16 cellular contexts compared by ENCODE assay signal in genomic region chr3:30691249-30691880, GRCh38.
DNase-seq lines count a peak whose midpoint lies in the region; ATAC-seq and TF ChIP-seq lines count a peak whose summit lies in the region.
"Had no signal": no experiment of that assay in that cellular context is flagged by ENCODE, and none has a peak within 500 bp of the region (broad histone marks: within the 10 kb centered on the region; RNA-seq: fewer than 3 reads in every experiment).

No MANE protein-coding gene starts in this region.

- POLR2A ChIA-PET in activated CD4-positive, alpha-beta T cell treated with anti-CD3 and anti-CD28 coated beads for 36 hours (lab: Charles Lee), result interaction anchor here (1.0 kb wide), 1 partner anchor 34 kb away, joined by 3 read pairs; no protein-coding TSS in a partner anchor
- POLR2A ChIA-PET in activated B cell treated with CpG ODN at 0.5 μM for 24 hours (lab: Charles Lee), result interaction anchor here (1.3 kb wide), 1 partner anchor 85 kb away, joined by 7 read pairs; the partner anchor contains the start of gene TGFBR2

- no peaks in the 10 kb centered on the region for H3K9me3 ChIP-seq in lower lobe of right lung
- H3K9me3 ChIP-seq: colonic mucosa, ovary, suprapubic skin had no signal

- peak overlapping the region; percentile 19 for H3K27ac Mint-ChIP-seq in activated CD4-positive, alpha-beta T cell treated with anti-CD3 and anti-CD28 coated beads for 36 hours
- H3K27ac Mint-ChIP-seq in activated B cell treated with CpG ODN at 0.5 μM for 24 hours, result peak overlapping the region; percentile 91
- H3K27ac Mint-ChIP-seq in stimulated activated naive B cell treated with anti-CD40 and anti-IgM and Interleukin-4, amounts not matched to agents 10 μg/mL and 1 μg/mL and 100 μg/mL, for 72 hours, result peak overlapping the region; percentile 37

- H3K4me1 Mint-ChIP-seq in activated CD4-positive, alpha-beta T cell treated with anti-CD3 and anti-CD28 coated beads for 36 hours, result peaks cover 73% of the 10 kb centered on the region
- H3K4me1 Mint-ChIP-seq in activated B cell treated with CpG ODN at 0.5 μM for 24 hours, result peaks cover 70% of the 10 kb centered on the region
- H3K4me1 Mint-ChIP-seq in stimulated activated naive B cell treated with anti-CD40 and anti-IgM and Interleukin-4, amounts not matched to agents 10 μg/mL and 1 μg/mL and 100 μg/mL, for 72 hours, result peaks cover 35 to 75% of the 10 kb centered on the region in 2 donors

- H3K4me1 ChIP-seq in lower lobe of right lung, result peaks cover 68% of the 10 kb centered on the region

- no peak for TF ChIP-seq CTCF in activated B cell treated with CpG ODN at 0.5 μM for 24 hours (IDR thresholded peaks at IDR 0.05)
- TF ChIP-seq CTCF in lower lobe of right lung (IDR thresholded peaks at IDR 0.05), result no peak

- no peak for DNase-seq in activated CD4-positive, alpha-beta T cell treated with anti-CD3 and anti-CD28 coated beads for 36 hours
- no peak for DNase-seq in activated CD4-positive, alpha-beta T cell treated with anti-CD3 and anti-CD28 coated beads, Interleukin-2, amount 50 U/mL, for 48 hours
- DNase-seq in activated B cell treated with CpG ODN at 0.5 μM for 24 hours (no peak), lower lobe of right lung (no peak), T1000 (lab: John Stamatoyannopoulos, UW) (no peak), foreskin melanocyte (no peak), NCI-H526 (lab: John Stamatoyannopoulos, UW) (no peak)
- DNase-seq in stimulated activated naive B cell treated with anti-CD40 and anti-IgM and Interleukin-4, amounts not matched to agents 10 μg/mL and 1 μg/mL and 100 μg/mL, for 72 hours, result no peak
- DNase-seq: activated effector memory CD4-positive, alpha-beta T cell treated with anti-CD3 and anti-CD28 coated beads, Interleukin-2, amount 50 U/mL, for 16 hours; colonic mucosa; DMS79; foreskin fibroblast; NCI-H510A; ovary; stimulated activated CD4-positive, alpha-beta T cell treated with anti-CD3 and anti-CD28 coated beads, Interleukin-4, amount 100 ng/mL, for 1 hour had no signal

- H3K27me3 ChIP-seq in lower lobe of right lung (ENCODE audit: low read depth), result no peaks in the 10 kb centered on the region
- H3K27me3 ChIP-seq: colonic mucosa, ovary, suprapubic skin had no signal

- CTCF ChIA-PET in activated CD4-positive, alpha-beta T cell treated with anti-CD3 and anti-CD28 coated beads for 36 hours (lab: Charles Lee), result interaction anchor here (0.6 to 3.8 kb wide), 7 partner anchors 9 to 494 kb away, joined by 3 to 23 read pairs (median 4); no protein-coding TSS in a partner anchor
- CTCF ChIA-PET in activated B cell treated with CpG ODN at 0.5 μM for 24 hours (lab: Charles Lee), result interaction anchor here (0.7 to 3.6 kb wide), 9 partner anchors 62 to 649 kb away, joined by 3 to 44 read pairs (median 5); no protein-coding TSS in a partner anchor

- H3K36me3 ChIP-seq in lower lobe of right lung, result peaks cover 97% of the 10 kb centered on the region
- H3K36me3 ChIP-seq: colonic mucosa, ovary had no signal

- H3K4me3 Mint-ChIP-seq in activated CD4-positive, alpha-beta T cell treated with anti-CD3 and anti-CD28 coated beads for 36 hours, result no peak overlapping the region
- no peak overlapping the region for H3K4me3 Mint-ChIP-seq in activated B cell treated with CpG ODN at 0.5 μM for 24 hours
- no peak overlapping the region for H3K4me3 Mint-ChIP-seq in stimulated activated naive B cell treated with anti-CD40 and anti-IgM and Interleukin-4, amounts not matched to agents 10 μg/mL and 1 μg/mL and 100 μg/mL, for 72 hours

- H3K36me3 Mint-ChIP-seq in activated CD4-positive, alpha-beta T cell treated with anti-CD3 and anti-CD28 coated beads for 36 hours (ENCODE audit: low read depth), result peaks cover 78% of the 10 kb centered on the region
- peaks cover 93% of the 10 kb centered on the region for H3K36me3 Mint-ChIP-seq in activated B cell treated with CpG ODN at 0.5 μM for 24 hours (ENCODE audit: low read depth)
- H3K36me3 Mint-ChIP-seq in stimulated activated naive B cell treated with anti-CD40 and anti-IgM and Interleukin-4, amounts not matched to agents 10 μg/mL and 1 μg/mL and 100 μg/mL, for 72 hours, result peaks cover 41 to 72% of the 10 kb centered on the region in 2 donors

- ATAC-seq in activated CD4-positive, alpha-beta T cell treated with anti-CD3 and anti-CD28 coated beads for 36 hours, result no peak
- ATAC-seq in activated B cell treated with CpG ODN at 0.5 μM for 24 hours (ENCODE audit: low read depth) (no peak), lower lobe of right lung (peak in 1 of 2 donors; percentile 11)
- no peak for ATAC-seq in stimulated activated naive B cell treated with anti-CD40 and anti-IgM and Interleukin-4, amounts not matched to agents 10 μg/mL and 1 μg/mL and 100 μg/mL, for 72 hours (replicated peaks)

- H3K27me3 Mint-ChIP-seq in activated CD4-positive, alpha-beta T cell treated with anti-CD3 and anti-CD28 coated beads for 36 hours, result no peaks in the 10 kb centered on the region
- H3K27me3 Mint-ChIP-seq in activated B cell treated with CpG ODN at 0.5 μM for 24 hours, result no peaks in the 10 kb centered on the region
- no peaks in the 10 kb centered on the region for H3K27me3 Mint-ChIP-seq in stimulated activated naive B cell treated with anti-CD40 and anti-IgM and Interleukin-4, amounts not matched to agents 10 μg/mL and 1 μg/mL and 100 μg/mL, for 72 hours

- no peaks in the 10 kb centered on the region for H3K9me3 Mint-ChIP-seq in activated CD4-positive, alpha-beta T cell treated with anti-CD3 and anti-CD28 coated beads for 36 hours (ENCODE audit: low read depth)
- no peaks in the 10 kb centered on the region for H3K9me3 Mint-ChIP-seq in activated B cell treated with CpG ODN at 0.5 μM for 24 hours
- no peaks in the 10 kb centered on the region for H3K9me3 Mint-ChIP-seq in stimulated activated naive B cell treated with anti-CD40 and anti-IgM and Interleukin-4, amounts not matched to agents 10 μg/mL and 1 μg/mL and 100 μg/mL, for 72 hours

- peak overlapping the region; percentile 47 for H3K27ac ChIP-seq in lower lobe of right lung
- H3K27ac ChIP-seq: ovary, suprapubic skin had no signal

- intact Hi-C loops in activated CD4-positive, alpha-beta T cell treated with anti-CD3 and anti-CD28 coated beads for 36 hours (cut with DNase I, micrococcal nuclease), result loop anchor here (5.0 kb wide), 2 partner anchors 484 to 494 kb away; no protein-coding TSS in a partner anchor
- intact Hi-C loops in activated B cell treated with CpG ODN at 0.5 μM for 24 hours (cut with micrococcal nuclease) (loop anchor here (5.0 to 10.0 kb wide), 3 partner anchors 61 to 677 kb away; no protein-coding TSS in a partner anchor), lower lobe of right lung (cut with DNase I) (no loop called here)

- no peak overlapping the region for H3K4me3 ChIP-seq in lower lobe of right lung
- H3K4me3 ChIP-seq: colonic mucosa, ovary, suprapubic skin had no signal

Comparison
In these comparisons a context has a peak if more than half of its experiments do, and no peak if none do; other contexts are left out.
1. H3K27ac Mint-ChIP-seq: peak in every context shown above with its lines; median percentile 91 in activated B cell treated with CpG ODN at 0.5 μM for 24 hours; 37 in stimulated activated naive B cell treated with anti-CD40 and anti-IgM and Interleukin-4, amounts not matched to agents 10 μg/mL and 1 μg/mL and 100 μg/mL, for 72 hours; 19 in activated CD4-positive, alpha-beta T cell treated with anti-CD3 and anti-CD28 coated beads for 36 hours.